Comparison of ENCODE assay signal across 16 cellular contexts in the genomic region with DNA sequence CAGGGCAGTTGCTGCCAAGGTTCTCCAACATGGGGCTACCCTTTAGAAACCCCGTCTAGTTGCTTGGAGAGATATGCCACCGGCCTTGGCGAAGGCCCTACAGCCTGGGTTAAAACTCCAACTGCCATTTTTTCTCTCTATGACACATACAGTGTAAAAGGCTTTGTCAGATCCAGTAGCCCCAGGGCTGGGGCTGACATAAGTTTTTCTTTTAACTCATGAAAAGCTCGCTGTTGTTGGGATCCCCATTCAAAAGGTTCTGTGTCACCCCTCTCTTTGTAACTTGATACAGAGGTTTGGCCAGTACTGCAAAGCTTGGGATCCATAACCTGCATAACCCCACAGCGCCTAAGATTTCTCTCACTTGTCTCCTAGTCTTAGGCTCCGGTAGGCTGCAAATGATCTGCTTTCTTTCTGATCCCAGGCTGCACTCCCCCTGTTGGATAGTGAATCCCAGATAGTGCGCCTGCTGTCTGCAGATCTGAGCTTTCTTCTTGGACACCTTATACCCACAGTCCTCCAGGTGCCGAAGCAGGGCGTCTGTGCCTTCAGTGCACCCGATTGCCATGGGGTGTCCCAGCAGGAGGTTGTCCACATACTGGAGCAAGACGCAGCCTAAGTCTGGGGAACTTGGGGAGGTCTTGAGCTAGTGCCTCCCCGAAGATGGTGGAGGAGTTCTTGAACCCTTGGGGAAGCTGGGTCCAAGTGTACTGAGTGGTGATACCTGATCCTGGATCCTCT.
DNase-seq lines count a peak whose midpoint lies in the region; TF ChIP-seq lines count a peak whose summit lies in the region.
"Had no signal": no experiment of that assay in that cellular context is flagged by ENCODE, and none has a peak within 500 bp of the region (broad histone marks: within the 10 kb centered on the region; RNA-seq: fewer than 3 reads in every experiment).

No MANE protein-coding gene starts in this region.

- H3K36me3 ChIP-seq in neuronal stem cell (replicated peaks in 1 of 2; ENCODE audit: control insufficient read depth in 2 of 2, insufficient read depth in 2 of 2, low read length in 2 of 2) (no peaks in the 10 kb centered on the region), adrenal gland (replicated peaks in 1 of 2) (no peaks in the 10 kb centered on the region)

- no peak overlapping the region for H3K23ac ChIP-seq in neuronal stem cell (ENCODE audit: low read depth, low read length, poor library complexity)

- peaks cover 2 to 5% of the 10 kb centered on the region in 2 donors for H3K9me3 ChIP-seq in neuronal stem cell (replicated peaks in 1 of 2; ENCODE audit: control insufficient read depth in 2 of 2, insufficient read depth in 1 of 2, low read depth in 1 of 2, low read length in 2 of 2)
- H3K9me3 ChIP-seq in adrenal gland (replicated peaks in 1 of 3) = no peaks in the 10 kb centered on the region

- H4K8ac ChIP-seq in neuronal stem cell (ENCODE audit: low read depth, low read length) = no peak overlapping the region

- H2BK120ac ChIP-seq in neuronal stem cell (ENCODE audit: low read depth, low read length) = no peak overlapping the region

- H3K4me1 ChIP-seq in neuronal stem cell (ENCODE audit: control insufficient read depth in 2 of 2, insufficient read depth in 1 of 2, low read depth in 1 of 2, low read length in 2 of 2) = no peaks in the 10 kb centered on the region
- H3K4me1 ChIP-seq in adrenal gland (replicated peaks in 1 of 2) = no peaks in the 10 kb centered on the region

- no peak overlapping the region for H3K9ac ChIP-seq in neuronal stem cell (ENCODE audit: low read depth, low read length, poor library complexity)

- H3K4me3 ChIP-seq in epithelial cell of esophagus (ENCODE audit: low read length) = no peak overlapping the region
- no peak overlapping the region for H3K4me3 ChIP-seq in neuronal stem cell (ENCODE audit: low read length in 2 of 2)
- no peak overlapping the region for H3K4me3 ChIP-seq in adrenal gland

- H2BK5ac ChIP-seq in neuronal stem cell (ENCODE audit: low read length) = no peak overlapping the region

- H3K4me2 ChIP-seq in neuronal stem cell (ENCODE audit: insufficient read depth, low read length, poor library complexity, severe bottlenecking) = no peak overlapping the region

- H3K27me3 ChIP-seq in neuronal stem cell (ENCODE audit: control insufficient read depth in 3 of 3, insufficient read depth in 3 of 3, low read depth in 1 of 3, low read length in 3 of 3) (no peaks in the 10 kb centered on the region), adrenal gland (no peaks in the 10 kb centered on the region)

- H3K14ac ChIP-seq in neuronal stem cell (ENCODE audit: low read length) = no peak overlapping the region

- intact Hi-C loops in adrenal gland (cut with DNase I) = no loop called here

- H3K18ac ChIP-seq in neuronal stem cell (ENCODE audit: low read length) = peak overlapping the region; percentile 8

- H4K91ac ChIP-seq in neuronal stem cell (ENCODE audit: low read depth, low read length, poor library complexity) = no peak overlapping the region

- H3K4ac ChIP-seq in neuronal stem cell (ENCODE audit: low read length) = no peak overlapping the region

- no CpG with 5 or more reads among the region's 12 CpGs for WGBS in neuronal stem cell (ENCODE audit: extremely low coverage in 2 of 2, insufficient read length in 2 of 2, insufficient replicate concordance in 1 of 2), 2 donors
- 86 to 89% (median 87%) methylated on average over 9 to 12 of the region's 12 CpGs for WGBS in adrenal gland, 4 donors

- H3K79me1 ChIP-seq in neuronal stem cell (ENCODE audit: low read depth, low read length) = no peaks in the 10 kb centered on the region

- H2AK5ac ChIP-seq in neuronal stem cell (ENCODE audit: low read depth, low read length) = no peak overlapping the region

- no peak overlapping the region for H2BK12ac ChIP-seq in neuronal stem cell (ENCODE audit: low read length)

- no peak overlapping the region for H2AFZ ChIP-seq in neuronal stem cell (ENCODE audit: low read length)

- peak; percentile 6 for DNase-seq in ELR (ENCODE audit: low read depth)
- DNase-seq in RPMI7951 (ENCODE audit: low read depth) = peak; percentile 74
- DNase-seq in epithelial cell of esophagus (ENCODE audit: low read depth) = peak; percentile 68
- no peak for DNase-seq in neuronal stem cell (ENCODE audit: low spot score)
- DNase-seq in hypothalamus (lab: John Stamatoyannopoulos, UW) = no peak
- DNase-seq in stimulated activated CD4-positive, alpha-beta T cell treated with anti-CD3 and anti-CD28 coated beads, Interleukin-4, amount 100 ng/mL, for 1 hour = no peak
- DNase-seq in adrenal gland = no peak
- no peak for DNase-seq in cerebellar cortex (ENCODE audit: low spot score)
- DNase-seq: C1 segment of cervical spinal cord; CD4-positive, alpha-beta memory T cell; COR-L47; DMS153; DMS79 treated with DMSO at 0.1 percent for 48 hours; EL; GF-D8; IMR-90 had no signal

- no peak for TF ChIP-seq POLR2A in adrenal gland (IDR thresholded peaks at IDR 0.05)

- no peak overlapping the region for H2BK15ac ChIP-seq in neuronal stem cell (ENCODE audit: low read length)

- H3K27ac ChIP-seq in neuronal stem cell (replicated peaks; ENCODE audit: low read length) = no peak overlapping the region
- H3K27ac ChIP-seq in adrenal gland = no peak overlapping the region

- TF ChIP-seq CTCF in epithelial cell of esophagus (IDR thresholded peaks at IDR 0.05; ENCODE audit: insufficient read depth, low read depth, low read length, missing control alignments) (no peak), adrenal gland (IDR thresholded peaks at IDR 0.05) (no peak)

Comparison
In these comparisons a context has a peak if more than half of its experiments do, and no peak if none do; other contexts are left out.
1. DNase-seq: peak in ELR (single experiment), RPMI7951 (single experiment) and epithelial cell of esophagus (single experiment); none in neuronal stem cell (single experiment), hypothalamus (0 of 51), stimulated activated CD4-positive, alpha-beta T cell treated with anti-CD3 and anti-CD28 coated beads, Interleukin-4, amount 100 ng/mL, for 1 hour (single experiment), adrenal gland (0 of 7) and cerebellar cortex (single experiment).